17 cellular contexts compared by ENCODE assay signal in genomic region chr19:39684283-39684682, GRCh38. TPM values are rescaled to one million over a fixed set of nuclear protein-coding genes. Genes with fewer than 3 reads are reported as not detected.
DNase-seq lines count a peak whose midpoint lies in the region; ATAC-seq and TF ChIP-seq lines count a peak whose summit lies in the region.
"Had no signal": no experiment of that assay in that cellular context is flagged by ENCODE, and none has a peak within 500 bp of the region (broad histone marks: within the 10 kb centered on the region; RNA-seq: fewer than 3 reads in every experiment).

No MANE protein-coding gene starts in this region.

- no peaks in the 10 kb centered on the region for H3K27me3 ChIP-seq in esophagus muscularis mucosa

- intact Hi-C loops in esophagus muscularis mucosa (cut with DNase I) (no loop called here), posterior vena cava (cut with DNase I) (no loop called here)

- no peak overlapping the region for H3K27ac ChIP-seq in esophagus muscularis mucosa (replicated peaks in 1 of 4)
- H3K27ac ChIP-seq: GM23248 had no signal

- no peak for TF ChIP-seq CTCF in esophagus muscularis mucosa (IDR thresholded peaks at IDR 0.05)

- H3K36me3 ChIP-seq in esophagus muscularis mucosa, result no peaks in the 10 kb centered on the region

- TF ChIP-seq EP300 in esophagus muscularis mucosa (IDR thresholded peaks at IDR 0.05), result no peak

- peaks cover 0 to 3% (median 1%) of the 10 kb centered on the region in 4 donors for H3K4me1 ChIP-seq in esophagus muscularis mucosa

- peaks cover 0 to 12% (median 7%) of the 10 kb centered on the region in 4 donors for H3K9me3 ChIP-seq in esophagus muscularis mucosa

- TF ChIP-seq POLR2A in esophagus muscularis mucosa (IDR thresholded peaks at IDR 0.05; ENCODE audit: low read depth), result no peak

- 74% methylated on average over 5 of the region's 5 CpGs for WGBS in esophagus muscularis mucosa

- H3K4me3 ChIP-seq in esophagus muscularis mucosa, result no peak overlapping the region
- H3K4me3 ChIP-seq: GM23248 had no signal

- no peak for ATAC-seq in GM21528 (IDR thresholded peaks at IDR 0.05; ENCODE audit: low FRiP score, unreplicated experiment)
- ATAC-seq: CD8-positive, alpha-beta T cell had no signal

- peak; percentile 45 for DNase-seq in A172 (ENCODE audit: low spot score)
- peak; percentile 23 for DNase-seq in H4 (ENCODE audit: low spot score)
- peak; percentile 28 for DNase-seq in RPMI7951 (ENCODE audit: low read depth)
- DNase-seq in esophagus muscularis mucosa (ENCODE audit: extremely low spot score), result peak; percentile 34
- no peak for DNase-seq in stimulated activated CD4-positive, alpha-beta T cell treated with anti-CD3 and anti-CD28 coated beads, Interleukin-12 subunit alpha, Interleukin-12 subunit beta, amount 100 ng/mL, for 4 hours
- no peak for DNase-seq in HuH-7.5 (ENCODE audit: low spot score)
- DNase-seq in posterior vena cava (ENCODE audit: low spot score), result no peak
- DNase-seq: CD8-positive, alpha-beta T cell; COR-L47; DND-41; GF-D8; GM23248; H9; HFFc6; IMR-90; KBM-7 had no signal

RNA-seq across cellular contexts. Expression of gene LGALS14, which starts 20.0 kb away (rescaled TPM):
- not detected in 2 replicates for total RNA-seq in A172 (2014; rRNA removed; shearing (Covaris generic))
- not detected in 2 replicates for total RNA-seq in H4 (2014; rRNA removed; shearing (Covaris generic))
- total RNA-seq in RPMI7951 (2014; rRNA removed; shearing (Covaris generic)), result not detected in 2 replicates
- not detected for total RNA-seq in esophagus muscularis mucosa
- total RNA-seq in posterior vena cava, result not detected
- total RNA-seq: CD8-positive, alpha-beta T cell; GM23248; H9; HFFc6; IMR-90 had no signal

RNA-seq across cellular contexts. Expression of gene LGALS16, which starts 28.6 kb away (rescaled TPM):
- total RNA-seq in A172 (2014; rRNA removed; shearing (Covaris generic)), result not detected in 2 replicates
- not detected in 2 replicates for total RNA-seq in H4 (2014; rRNA removed; shearing (Covaris generic))
- total RNA-seq in RPMI7951 (2014; rRNA removed; shearing (Covaris generic)), result not detected in 2 replicates
- not detected for total RNA-seq in esophagus muscularis mucosa
- not detected for total RNA-seq in posterior vena cava
- total RNA-seq: CD8-positive, alpha-beta T cell; GM23248; H9; HFFc6; IMR-90 had no signal

RNA-seq across cellular contexts. Expression of gene CLC, which starts 53.5 kb away (rescaled TPM):
- total RNA-seq in A172 (2014; rRNA removed; shearing (Covaris generic)), result not detected in 2 replicates
- 0.37 TPM in 1 of 2 replicates, not detected in the other for total RNA-seq in H4 (2014; rRNA removed; shearing (Covaris generic))
- total RNA-seq in RPMI7951 (2014; rRNA removed; shearing (Covaris generic)), result not detected in 2 replicates
- total RNA-seq in esophagus muscularis mucosa (not detected), posterior vena cava (not detected)
- total RNA-seq: CD8-positive, alpha-beta T cell; GM23248; HFFc6; IMR-90 had no signal

Comparison
In these comparisons a context has a peak if more than half of its experiments do, and no peak if none do; other contexts are left out.
1. DNase-seq: peak in A172 (single experiment), H4 (single experiment), RPMI7951 (single experiment) and esophagus muscularis mucosa (single experiment); none in stimulated activated CD4-positive, alpha-beta T cell treated with anti-CD3 and anti-CD28 coated beads, Interleukin-12 subunit alpha, Interleukin-12 subunit beta, amount 100 ng/mL, for 4 hours (single experiment), HuH-7.5 (single experiment) and posterior vena cava (single experiment).